In the genomic region with DNA sequence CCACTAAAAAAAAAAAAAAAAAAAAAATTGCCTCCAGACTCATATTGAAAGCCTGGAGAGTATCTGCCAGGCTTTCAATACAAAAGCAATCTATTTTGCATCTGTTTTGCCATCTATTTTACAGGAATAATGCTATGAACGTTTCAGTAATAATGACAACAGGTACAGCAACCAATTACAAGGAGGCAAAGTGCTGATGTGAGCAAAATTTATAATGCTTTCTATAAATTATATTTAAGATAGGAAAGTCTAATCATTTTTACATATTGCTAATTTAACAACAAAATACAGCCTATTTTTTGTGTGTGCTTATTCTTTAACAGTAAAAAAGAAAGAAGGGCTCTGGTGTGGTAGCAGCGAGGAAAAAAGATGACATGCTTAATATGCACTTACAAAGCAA, we compare ENCODE assay signal across 2 cellular contexts.
TF ChIP-seq lines count a peak whose summit lies in the region.

No MANE protein-coding gene starts in this region.

TF ChIP-seq in HepG2, 621 proteins besides CTCF, POLR2A, EP300 and RAD21:
- TF ChIP-seq MAFF (IDR thresholded peaks at IDR 0.05; ENCODE audit: low read depth, low read length) (peak; percentile 87), ZHX2 (IDR thresholded peaks at IDR 0.05; ENCODE audit: low read depth) (no peak), ZHX2 (CRISPR knock-in tag; IDR thresholded peaks at IDR 0.05; ENCODE audit: borderline replicate concordance) (no peak), MAFK (conservative IDR thresholded peaks at IDR 0.05 in 1 of 2, IDR thresholded peaks at IDR 0.05 in 1 of 2; ENCODE audit: low read length in 2 of 2) (peak; percentile 62 to 91; a peak in 3 of 4 replicates)
TF ChIP-seq in HepG2: peak in this region for 2.

TF ChIP-seq in GM12878, 131 proteins besides CTCF, POLR2A, EP300 and RAD21:
- no peak for TF ChIP-seq IKZF2 (IDR thresholded peaks at IDR 0.05)
- TF ChIP-seq CREB1 (IDR thresholded peaks at IDR 0.05; ENCODE audit: low read depth): no peak
- TF ChIP-seq ZNF274 (IDR thresholded peaks at IDR 0.05; ENCODE audit: insufficient read depth, insufficient read length): no peak
- TF ChIP-seq CEBPB (IDR thresholded peaks at IDR 0.05; ENCODE audit: borderline replicate concordance in 1 of 2, low read depth in 2 of 2, low read length in 2 of 2): no peak
- TF ChIP-seq ZNF622 (IDR thresholded peaks at IDR 0.05): no peak
- no peak for TF ChIP-seq RAD51 (IDR thresholded peaks at IDR 0.05)
